Comparison of ENCODE assay signal across 8 cellular contexts in genomic region chr9:137619240-137620090, GRCh38. TPM values are rescaled to one million over a fixed set of nuclear protein-coding genes. Genes with fewer than 3 reads are reported as not detected.
DNase-seq lines count a peak whose midpoint lies in the region; ATAC-seq lines count a peak whose summit lies in the region.

No MANE protein-coding gene starts in this region.

- peak; percentile 41 for DNase-seq in NCI-H2107 treated with DMSO at 0.1 percent for 48 hours (lab: John Stamatoyannopoulos, UW; ENCODE audit: unreplicated experiment)
- no peak for DNase-seq in NCI-H2107 (lab: John Stamatoyannopoulos, UW)
- DNase-seq in LHCN-M2 (ENCODE audit: low read depth), result peak; percentile 34
- peak; percentile 74 for DNase-seq in activated effector memory CD4-positive, alpha-beta T cell treated with anti-CD3 and anti-CD28 coated beads, Interleukin-2, amount 50 U/mL, for 16 hours
- peak; percentile 49 for DNase-seq in glomerular visceral epithelial cell (ENCODE audit: extremely low spot score)
- peak; percentile 81 for DNase-seq in posterior vena cava (ENCODE audit: low spot score)

- ATAC-seq in GM21717 (IDR thresholded peaks at IDR 0.05; ENCODE audit: unreplicated experiment), result peak; percentile 9
- no peak for ATAC-seq in HG03280 (IDR thresholded peaks at IDR 0.05; ENCODE audit: unreplicated experiment)

- intact Hi-C loops in posterior vena cava (cut with DNase I), result no loop called here

RNA-seq across cellular contexts. Expression of gene EHMT1, which starts 0.7 kb away (rescaled TPM):
- total RNA-seq in LHCN-M2 (2014; rRNA removed) (34.8 and 43.5 TPM in 2 replicates), posterior vena cava (10 to 100 TPM; 56.2 to 59.6 TPM)
- 24.9 TPM for polyA plus RNA-seq in LHCN-M2 (2012)

RNA-seq across cellular contexts. Expression of gene ARRDC1, which starts 14.0 kb away (rescaled TPM):
- total RNA-seq in LHCN-M2 (2014; rRNA removed) (13.6 and 16.4 TPM in 2 replicates), posterior vena cava (10 to 100 TPM; 14.9 to 18.0 TPM)
- polyA plus RNA-seq in LHCN-M2 (2012), result 21.0 TPM

RNA-seq across cellular contexts. Expression of gene ZMYND19, which starts 29.2 kb away (rescaled TPM):
- 36.1 and 38.5 TPM in 2 replicates for total RNA-seq in LHCN-M2 (2014; rRNA removed)
- 26.3 TPM for polyA plus RNA-seq in LHCN-M2 (2012)
- 10 to 100 TPM in 1 of 2 donors, 1 to 10 TPM in 1; 9.1 to 11.0 TPM for total RNA-seq in posterior vena cava

RNA-seq across cellular contexts. Expression of gene DPH7, which starts 40.7 kb away (rescaled TPM):
- total RNA-seq in LHCN-M2 (2014; rRNA removed), result 26.4 and 36.6 TPM in 2 replicates
- polyA plus RNA-seq in LHCN-M2 (2012), result 13.7 TPM
- 10 to 100 TPM; 15.9 to 17.7 TPM for total RNA-seq in posterior vena cava
